Comparison of ENCODE assay signal across 17 cellular contexts in genomic region chr2:43001787-43002468, GRCh38.
"Had no signal": no experiment of that assay in that cellular context is flagged by ENCODE, and none has a peak within 500 bp of the region (broad histone marks: within the 10 kb centered on the region; RNA-seq: fewer than 3 reads in every experiment).

No MANE protein-coding gene starts in this region.

- H3K9ac ChIP-seq: parathyroid adenoma had no signal

- H3K27me3 ChIP-seq: adrenal gland, foreskin keratinocyte, neutrophil, stomach, thyroid gland, uterus had no signal

- ATAC-seq: activated T-helper 17 cell treated with anti-CD3 and anti-CD28 coated beads, Interleukin-2, amount 50 U/mL, for 72 hours; foreskin keratinocyte; naive thymus-derived CD4-positive, alpha-beta T cell; T-helper 17 cell; WTC11 had no signal

- H3K27ac ChIP-seq: adrenal gland, foreskin keratinocyte, neutrophil, parathyroid adenoma, thyroid gland, uterus had no signal

- H3K9me3 ChIP-seq: adrenal gland, neutrophil, stomach, thyroid gland, uterus had no signal

- H3K4me3 ChIP-seq: adrenal gland, stomach, thyroid gland, uterus had no signal

- H3K4me1 Mint-ChIP-seq: activated CD4-positive, alpha-beta T cell treated with anti-CD3 and anti-CD28 coated beads, Interleukin-2, amount 10 ng/mL, durations not matched to agents 7 days and 5 days; activated T-helper 17 cell treated with anti-CD3 and anti-CD28 coated beads, Interleukin-2, amount 50 U/mL, for 72 hours had no signal

- H3K27me3 Mint-ChIP-seq: activated T-helper 17 cell treated with anti-CD3 and anti-CD28 coated beads, Interleukin-2, amount 50 U/mL, for 72 hours had no signal

- H3K4me3 Mint-ChIP-seq: activated CD4-positive, alpha-beta T cell treated with anti-CD3 and anti-CD28 coated beads, Interleukin-2, amount 10 ng/mL, durations not matched to agents 7 days and 5 days; activated T-helper 17 cell treated with anti-CD3 and anti-CD28 coated beads, Interleukin-2, amount 50 U/mL, for 72 hours; naive thymus-derived CD4-positive, alpha-beta T cell; T-helper 17 cell; WTC11 had no signal

- DNase-seq: activated CD4-positive, alpha-beta T cell treated with anti-CD3 and anti-CD28 coated beads, Interleukin-2, amount 10 ng/mL, durations not matched to agents 7 days and 5 days; activated naive CD4-positive, alpha-beta T cell treated with Interleukin-2 at 50 U/mL for 16 hours; central memory CD4-positive, alpha-beta T cell; effector memory CD4-positive, alpha-beta T cell; foreskin keratinocyte; naive thymus-derived CD4-positive, alpha-beta T cell; stimulated activated CD4-positive, alpha-beta T cell treated with anti-CD3 and anti-CD28 coated beads, Interleukin-12 subunit alpha, Interleukin-12 subunit beta, amount 100 ng/mL, for 4 hours; stimulated activated CD4-positive, alpha-beta T cell treated with anti-CD3 and anti-CD28 coated beads, Interleukin-2, amount 100 ng/mL, for 24 hours; stomach; T-helper 17 cell; thyroid gland had no signal

- H3K9me3 Mint-ChIP-seq: activated CD4-positive, alpha-beta T cell treated with anti-CD3 and anti-CD28 coated beads, Interleukin-2, amount 10 ng/mL, durations not matched to agents 7 days and 5 days; activated T-helper 17 cell treated with anti-CD3 and anti-CD28 coated beads, Interleukin-2, amount 50 U/mL, for 72 hours had no signal

- H2AFZ ChIP-seq: parathyroid adenoma had no signal

- H3K36me3 Mint-ChIP-seq: naive thymus-derived CD4-positive, alpha-beta T cell; WTC11 had no signal

- H3K36me3 ChIP-seq: adrenal gland, neutrophil, stomach, thyroid gland, uterus had no signal

- H3K27ac Mint-ChIP-seq: activated CD4-positive, alpha-beta T cell treated with anti-CD3 and anti-CD28 coated beads, Interleukin-2, amount 10 ng/mL, durations not matched to agents 7 days and 5 days; activated T-helper 17 cell treated with anti-CD3 and anti-CD28 coated beads, Interleukin-2, amount 50 U/mL, for 72 hours; naive thymus-derived CD4-positive, alpha-beta T cell; T-helper 17 cell; WTC11 had no signal

- H3K4me1 ChIP-seq: adrenal gland, parathyroid adenoma, uterus had no signal
